8 cellular contexts compared by ENCODE assay signal in the genomic region with DNA sequence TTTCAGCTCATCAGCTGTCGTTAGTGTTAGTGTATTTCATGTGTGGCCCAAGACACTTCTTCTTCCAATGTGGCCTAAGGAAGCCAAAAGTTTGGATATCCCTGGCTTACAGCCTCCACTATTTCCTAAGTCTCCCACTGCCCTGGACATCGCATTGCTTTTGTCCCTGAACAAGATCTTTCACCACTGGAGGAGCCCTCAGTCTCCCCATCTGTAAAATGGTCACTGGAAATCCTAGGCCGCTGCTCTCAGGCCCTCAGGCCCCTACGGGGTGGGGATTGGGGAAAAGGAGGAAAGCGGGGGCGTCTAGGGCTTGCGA. TPM values are rescaled to one million over a fixed set of nuclear protein-coding genes. Genes with fewer than 3 reads are reported as not detected.
DNase-seq lines count a peak whose midpoint lies in the region; ATAC-seq and TF ChIP-seq lines count a peak whose summit lies in the region.

No MANE protein-coding gene starts in this region.

- in situ Hi-C loops in astrocyte of the spinal cord (cut with HindIII; ENCODE audit: low sequenced_read_pairs) = no loop called here

- H3K27ac Mint-ChIP-seq in memory B cell = no peak overlapping the region

- no peak for ATAC-seq in activated T-cell treated with anti-CD3 and anti-CD28 coated beads, Interleukin-2, amount 50 U/mL, for 4 hours
- no peak for ATAC-seq in memory B cell (ENCODE audit: low read depth)
- ATAC-seq in GM21825 (IDR thresholded peaks at IDR 0.05; ENCODE audit: unreplicated experiment) = no peak

- H3K27ac ChIP-seq in tibial nerve = peak overlapping the region in 3 of 4 donors; percentile 19 to 94 (median 87)

- no peaks in the 10 kb centered on the region for H3K27me3 Mint-ChIP-seq in activated T-cell treated with anti-CD3 and anti-CD28 coated beads, Interleukin-2, amount 50 U/mL, for 4 hours (ENCODE audit: low read depth)
- no peaks in the 10 kb centered on the region for H3K27me3 Mint-ChIP-seq in memory B cell

- peaks cover 33% of the 10 kb centered on the region for H3K4me1 Mint-ChIP-seq in activated T-cell treated with anti-CD3 and anti-CD28 coated beads, Interleukin-2, amount 50 U/mL, for 4 hours (ENCODE audit: low read depth)
- H3K4me1 Mint-ChIP-seq in memory B cell = peaks cover 12% of the 10 kb centered on the region

- no peaks in the 10 kb centered on the region for H3K9me3 ChIP-seq in tibial nerve

- H3K4me1 ChIP-seq in tibial nerve = peaks cover 0 to 31% (median 13%) of the 10 kb centered on the region in 4 donors

- no peaks in the 10 kb centered on the region for H3K9me3 Mint-ChIP-seq in activated T-cell treated with anti-CD3 and anti-CD28 coated beads, Interleukin-2, amount 50 U/mL, for 4 hours
- no peaks in the 10 kb centered on the region for H3K9me3 Mint-ChIP-seq in memory B cell

- H3K27me3 ChIP-seq in tibial nerve = no peaks in the 10 kb centered on the region

- 28 to 58% methylated on average over 2 to 7 of the region's 7 CpGs for WGBS in tibial nerve, 2 donors

- DNase-seq in activated T-cell treated with anti-CD3 and anti-CD28 coated beads, Interleukin-2, amount 50 U/mL, for 4 hours = no peak
- no peak for DNase-seq in activated T-cell treated with anti-CD3 and anti-CD28 coated beads, Interleukin-2, amount 50 U/mL, for 48 hours
- DNase-seq in astrocyte of the spinal cord (ENCODE audit: low read depth, low spot score) = no peak
- no peak for DNase-seq in memory B cell (ENCODE audit: low spot score in 2 of 2)
- DNase-seq in tibial nerve (ENCODE audit: low spot score in 2 of 2) = no peak
- no peak for DNase-seq in AG08395 (ENCODE audit: low spot score)
- no peak for DNase-seq in DMS114 treated with DMSO at 0.1 percent for 48 hours (lab: John Stamatoyannopoulos, UW; ENCODE audit: unreplicated experiment)

- H3K36me3 ChIP-seq in tibial nerve = no peaks in the 10 kb centered on the region

- H3K36me3 Mint-ChIP-seq in activated T-cell treated with anti-CD3 and anti-CD28 coated beads, Interleukin-2, amount 50 U/mL, for 4 hours (ENCODE audit: insufficient read depth) = no peaks in the 10 kb centered on the region
- no peaks in the 10 kb centered on the region for H3K36me3 Mint-ChIP-seq in memory B cell

- H3K4me3 ChIP-seq in astrocyte of the spinal cord (ENCODE audit: low read depth, low read length) (peak overlapping the region; percentile 64), tibial nerve (peak overlapping the region in 3 of 4 donors; percentile 54 to 97 (median 95))

- TF ChIP-seq EP300 in tibial nerve (IDR thresholded peaks at IDR 0.05) = no peak

- TF ChIP-seq CTCF in astrocyte of the spinal cord (IDR thresholded peaks at IDR 0.05; ENCODE audit: low read depth, low read length) (no peak), tibial nerve (IDR thresholded peaks at IDR 0.05) (no peak)

- no peak for TF ChIP-seq POLR2A in tibial nerve (IDR thresholded peaks at IDR 0.05)

- peak overlapping the region; percentile 69 for H3K4me3 Mint-ChIP-seq in activated T-cell treated with anti-CD3 and anti-CD28 coated beads, Interleukin-2, amount 50 U/mL, for 4 hours
- peak overlapping the region; percentile 63 for H3K4me3 Mint-ChIP-seq in memory B cell

RNA-seq across cellular contexts. Expression of a gene that starts 0.3 kb away (rescaled TPM):
- total RNA-seq in activated T-cell treated with anti-CD3 and anti-CD28 coated beads, Interleukin-2, amount 50 U/mL, for 4 hours = 10 to 100 TPM in 1 of 3 donors, 1 to 10 TPM in 2; 7.6 to 11.4 (median 9.2) TPM
- total RNA-seq in tibial nerve = 10 to 100 TPM; 10.9 to 28.5 (median 14.7) TPM
